Comparison of ENCODE assay signal across 20 cellular contexts in the genomic region with DNA sequence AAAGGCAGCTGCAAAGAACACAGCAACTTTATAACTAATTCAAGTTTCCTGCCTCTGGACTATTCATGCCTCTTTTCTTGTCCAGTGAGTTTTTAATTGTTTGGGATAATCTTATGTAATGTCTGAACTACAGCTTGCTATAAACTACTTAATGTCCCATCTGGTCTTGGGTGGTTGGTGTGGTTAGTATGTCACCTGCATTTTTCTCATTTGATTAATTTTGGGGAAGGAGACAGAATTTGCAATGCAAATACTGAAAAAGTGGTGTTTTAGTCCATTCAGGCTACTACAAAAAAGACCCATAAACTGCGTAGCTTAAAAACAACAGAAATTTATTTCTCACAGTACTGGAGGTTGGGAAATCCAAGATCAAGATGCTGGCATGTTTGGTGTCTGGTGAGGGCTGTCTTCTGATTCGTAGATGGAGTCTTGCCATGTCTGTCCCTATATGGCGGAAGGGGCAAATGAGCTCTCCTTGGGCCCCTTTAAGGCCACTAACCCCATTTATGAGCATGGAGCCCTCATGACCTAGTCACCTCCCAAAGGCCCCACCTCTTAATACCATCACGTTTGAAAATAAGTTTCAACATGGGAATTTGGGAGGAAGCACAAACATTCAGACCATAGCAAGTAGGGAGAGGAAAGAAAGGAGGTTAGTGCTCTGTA.
"Had no signal": no experiment of that assay in that cellular context is flagged by ENCODE, and none has a peak within 500 bp of the region (broad histone marks: within the 10 kb centered on the region; RNA-seq: fewer than 3 reads in every experiment).

No MANE protein-coding gene starts in this region.

- ATAC-seq: heart right ventricle; naive thymus-derived CD8-positive, alpha-beta T cell; psoas muscle; sciatic nerve had no signal

- H3K27ac ChIP-seq: coronary artery, dorsolateral prefrontal cortex, heart right ventricle, neutrophil, psoas muscle, tibial artery, upper lobe of left lung, uterus had no signal

- H3K9me3 ChIP-seq: heart right ventricle, neutrophil, psoas muscle, spleen, tibial artery, upper lobe of left lung, uterus had no signal

- H3K36me3 ChIP-seq: uterus had no signal

- FAIRE-seq: frontal cortex, islet of Langerhans had no signal

- H3K27me3 ChIP-seq: dorsolateral prefrontal cortex, heart right ventricle, neutrophil, spleen, tibial artery, upper lobe of left lung, uterus had no signal

- H3K27me3 Mint-ChIP-seq: naive thymus-derived CD8-positive, alpha-beta T cell had no signal

- H3K9me3 Mint-ChIP-seq: naive thymus-derived CD8-positive, alpha-beta T cell had no signal

- H3K4me3 ChIP-seq: coronary artery, dorsolateral prefrontal cortex, heart right ventricle, psoas muscle, spleen, tibial artery, upper lobe of left lung, uterus had no signal

- DNase-seq: dorsolateral prefrontal cortex; effector CD8-positive, alpha-beta T cell; heart right ventricle; hypothalamus; kidney glomerular epithelial cell; naive thymus-derived CD8-positive, alpha-beta T cell; psoas muscle; spleen; stimulated activated CD4-positive, alpha-beta T cell treated with anti-CD3 and anti-CD28 coated beads, Interleukin-15, amount 100 ng/mL, for 24 hours; stimulated activated CD4-positive, alpha-beta T cell treated with anti-CD3 and anti-CD28 coated beads, Interleukin-1b, Interleukin-23, amount 100 ng/mL, for 48 hours; stimulated activated CD4-positive, alpha-beta T cell treated with anti-CD3 and anti-CD28 coated beads, Interleukin-4, amount 100 ng/mL, for 4 hours; stimulated activated naive CD4-positive, alpha-beta T cell treated with Interleukin-2 at 50 U/mL for 16 hours; tibial artery; upper lobe of left lung; uterus had no signal

- H3K4me1 ChIP-seq: psoas muscle, uterus had no signal
